8 cellular contexts compared by ENCODE assay signal in genomic region chr19:45506246-45506990, GRCh38. TPM values are rescaled to one million over a fixed set of nuclear protein-coding genes. Genes with fewer than 3 reads are reported as not detected.
DNase-seq lines count a peak whose midpoint lies in the region; ATAC-seq, FAIRE-seq and TF ChIP-seq lines count a peak whose summit lies in the region.

No MANE protein-coding gene starts in this region.

- H3K4me3 ChIP-seq in HCT116 (replicated peaks in 1 of 2; ENCODE audit: low read depth in 1 of 2, low read length in 2 of 2): peak overlapping the region; percentile 98 to 99
- peak overlapping the region; percentile 86 for H3K4me3 ChIP-seq in MM.1S (ENCODE audit: low read length)
- H3K4me3 ChIP-seq in neutrophil (ENCODE audit: low read depth in 1 of 2, low read length in 1 of 2): peak overlapping the region; percentile 98 to 100

- H3K9ac ChIP-seq in HCT116 (ENCODE audit: low read length) (peak overlapping the region; percentile 98), MM.1S (ENCODE audit: low read length) (peak overlapping the region; percentile 76; the same call in 1 of the 2 replicates)

- peaks cover 0 to 5% of the 10 kb centered on the region in 2 experiments; a peak in 1 of 4 replicates for H3K36me3 ChIP-seq in HCT116 (ENCODE audit: control insufficient read depth in 1 of 2, insufficient read depth in 2 of 2, low read length in 2 of 2)
- H3K36me3 ChIP-seq in MM.1S (replicated peaks; ENCODE audit: insufficient read depth, low read length): no peaks in the 10 kb centered on the region
- H3K36me3 ChIP-seq in neutrophil: peaks cover 26% of the 10 kb centered on the region

- CTCF ChIA-PET in HCT116 (lab: Charles Lee): interaction anchor here (1.1 kb wide), 2 partner anchors 13 to 21 kb away, joined by 3 read pairs; no protein-coding TSS in a partner anchor

- POLR2A ChIA-PET in HCT116 (lab: Charles Lee): interaction anchor here (1.3 kb wide), 2 partner anchors 21 to 135 kb away, joined by 4 to 6 read pairs; no protein-coding TSS in a partner anchor

- no peaks in the 10 kb centered on the region for H3K9me3 ChIP-seq in HCT116 (ENCODE audit: control insufficient read depth in 1 of 2, insufficient read depth in 1 of 2, low read depth in 1 of 2, low read length in 2 of 2)
- no peaks in the 10 kb centered on the region for H3K9me3 ChIP-seq in MM.1S (replicated peaks; ENCODE audit: insufficient read depth, low read length)
- no peaks in the 10 kb centered on the region for H3K9me3 ChIP-seq in neutrophil

- intact Hi-C loops in HCT116 (cut with micrococcal nuclease): no loop called here

- DNase-seq in GM03348 (ENCODE audit: low spot score) (peak; percentile 94), HCT116 (ENCODE audit: low read depth, low spot score) (peak; percentile 87), MM.1S (peak; percentile 95), SHP77 treated with DMSO at 0.1 percent for 48 hours (lab: John Stamatoyannopoulos, UW) (peak; percentile 75), frontal cortex (ENCODE audit: low spot score in 2 of 2) (peak; percentile 92 to 93), substantia nigra (lab: John Stamatoyannopoulos, UW) (peak; percentile 26 to 96 (median 79))
- peak; percentile 98 for DNase-seq in activated gamma-delta T cell treated with anti-CD3 and anti-CD28 coated beads, Interleukin-2, amount 50 U/mL, for 16 hours (ENCODE audit: low read depth)

- H4K20me1 ChIP-seq in HCT116 (ENCODE audit: insufficient read depth) (no peaks in the 10 kb centered on the region), MM.1S (ENCODE audit: insufficient read depth, low read length) (no peaks in the 10 kb centered on the region)

- H3K27me3 ChIP-seq in HCT116 (ENCODE audit: insufficient read depth, low read length) (no peaks in the 10 kb centered on the region), MM.1S (replicated peaks; ENCODE audit: insufficient read depth, low read length) (no peaks in the 10 kb centered on the region), neutrophil (no peaks in the 10 kb centered on the region)

- H3K27ac ChIP-seq in HCT116 (ENCODE audit: low read depth, low read length) (peak overlapping the region; percentile 95), MM.1S (ENCODE audit: low read length) (peak overlapping the region; percentile 65; the same call in 1 of the 2 replicates), neutrophil (peak overlapping the region; percentile 100), substantia nigra (ENCODE audit: low read depth, low read length, poor library complexity, severe bottlenecking) (peak overlapping the region; percentile 77)

- H3K79me2 ChIP-seq in HCT116 (ENCODE audit: insufficient read depth, low read length) (peaks cover 45% of the 10 kb centered on the region), MM.1S (ENCODE audit: low read length) (peaks cover 40% of the 10 kb centered on the region)

- no peak for TF ChIP-seq POLR2A in HCT116 (IDR thresholded peaks at IDR 0.05; ENCODE audit: borderline replicate concordance, extremely low read depth, insufficient read depth, insufficient read length)

- H3K4me1 ChIP-seq in HCT116 (ENCODE audit: control insufficient read depth in 1 of 2, insufficient read depth in 2 of 2, low read length in 2 of 2) (peaks cover 23 to 52% of the 10 kb centered on the region in 2 experiments), MM.1S (ENCODE audit: low read length) (peaks cover 4% of the 10 kb centered on the region), neutrophil (ENCODE audit: control insufficient read depth in 1 of 2, insufficient read depth in 1 of 2, low read depth in 1 of 2, low read length in 1 of 2) (peaks cover 52 to 68% of the 10 kb centered on the region in 2 experiments)

- TF ChIP-seq CTCF in HCT116 (IDR thresholded peaks at IDR 0.05 in 2 of 3, conservative IDR thresholded peaks at IDR 0.05 in 1 of 3; ENCODE audit: borderline replicate concordance in 1 of 3, insufficient read depth in 1 of 3, low read depth in 2 of 3, low read length in 2 of 3) (peak in 2 of 3 experiments; percentile 53 to 54; a peak in 5 of 6 replicates), MM.1S (IDR thresholded peaks at IDR 0.05; ENCODE audit: low read length) (peak; percentile 68), neutrophil (IDR thresholded peaks at IDR 0.05) (peak; percentile 79)

- ATAC-seq in HCT116: peak; percentile 75

- H3K4me2 ChIP-seq in HCT116 (ENCODE audit: low read length) (peak overlapping the region; percentile 99), MM.1S (ENCODE audit: low read depth, low read length) (peak overlapping the region; percentile 98)

- RAD21 ChIA-PET in HCT116 (lab: Charles Lee; ENCODE audit: low non-redundant PET in 1 of 2, low total read pairs in 2 of 2, uncharacterized antibody in 2 of 2, unreplicated experiment in 2 of 2): interaction anchor here in 1 of 2 experiments (0.7 kb wide), 1 partner anchor 67 kb away, joined by 5 read pairs; no protein-coding TSS in a partner anchor

- BruUV-seq in HCT116 (replicated peaks; lab: Mats Ljungman, UMichigan): no TSS peak

- TF ChIP-seq RAD21 in HCT116 (IDR thresholded peaks at IDR 0.05; ENCODE audit: low read depth): peak; percentile 60

- FAIRE-seq in frontal cortex (lab: Jason Lieb, UNC): no peak

- peaks cover 4% of the 10 kb centered on the region for H3F3A ChIP-seq in MM.1S (ENCODE audit: insufficient read depth, low read length)

- H3K9me2 ChIP-seq in HCT116 (ENCODE audit: insufficient read depth): no peaks in the 10 kb centered on the region
- H3K9me2 ChIP-seq in MM.1S (replicated peaks; ENCODE audit: insufficient read depth, low read length): no peaks in the 10 kb centered on the region

- H2AFZ ChIP-seq in HCT116 (ENCODE audit: low read depth, low read length, poor library complexity, severe bottlenecking): peak overlapping the region; percentile 63
- peak overlapping the region; percentile 99 for H2AFZ ChIP-seq in MM.1S (ENCODE audit: low read length)

TF ChIP-seq in HCT116, 20 proteins besides CTCF, POLR2A, EP300 and RAD21 (continues in another document):
- no peak for TF ChIP-seq ELF1 (IDR thresholded peaks at IDR 0.05; ENCODE audit: borderline replicate concordance, low read depth)
- TF ChIP-seq YY1 (IDR thresholded peaks at IDR 0.05; ENCODE audit: extremely low read depth, insufficient replicate concordance, low read depth, low read length): no peak
- no peak for TF ChIP-seq ZNF274 (IDR thresholded peaks at IDR 0.05; ENCODE audit: low read depth, low read length)
- no peak; the same call in 1 of the 2 replicates for TF ChIP-seq SIN3A (IDR thresholded peaks at IDR 0.05; ENCODE audit: low read depth)
- peak; percentile 55; the same call in 1 of the 2 replicates for TF ChIP-seq CBX3 (IDR thresholded peaks at IDR 0.05; ENCODE audit: low read depth)
- no peak for TF ChIP-seq ATF3 (IDR thresholded peaks at IDR 0.05)
- no peak for TF ChIP-seq FOSL1 (IDR thresholded peaks at IDR 0.05; ENCODE audit: low read depth)
- TF ChIP-seq SRF (IDR thresholded peaks at IDR 0.05; ENCODE audit: low read depth): no peak
- TF ChIP-seq CEBPB (IDR thresholded peaks at IDR 0.05; ENCODE audit: low read depth): no peak
- no peak; the same call in none of the 2 replicates for TF ChIP-seq JUND (IDR thresholded peaks at IDR 0.05)
- peak; percentile 69 for TF ChIP-seq POLR2AphosphoS5 (IDR thresholded peaks at IDR 0.05; ENCODE audit: low read depth, low read length)
- no peak for TF ChIP-seq EZH2phosphoT487 (IDR thresholded peaks at IDR 0.05; ENCODE audit: borderline replicate concordance)
- peak; percentile 94 for TF ChIP-seq EGR1 (IDR thresholded peaks at IDR 0.05; ENCODE audit: low read depth)
- TF ChIP-seq, protein P1, sequence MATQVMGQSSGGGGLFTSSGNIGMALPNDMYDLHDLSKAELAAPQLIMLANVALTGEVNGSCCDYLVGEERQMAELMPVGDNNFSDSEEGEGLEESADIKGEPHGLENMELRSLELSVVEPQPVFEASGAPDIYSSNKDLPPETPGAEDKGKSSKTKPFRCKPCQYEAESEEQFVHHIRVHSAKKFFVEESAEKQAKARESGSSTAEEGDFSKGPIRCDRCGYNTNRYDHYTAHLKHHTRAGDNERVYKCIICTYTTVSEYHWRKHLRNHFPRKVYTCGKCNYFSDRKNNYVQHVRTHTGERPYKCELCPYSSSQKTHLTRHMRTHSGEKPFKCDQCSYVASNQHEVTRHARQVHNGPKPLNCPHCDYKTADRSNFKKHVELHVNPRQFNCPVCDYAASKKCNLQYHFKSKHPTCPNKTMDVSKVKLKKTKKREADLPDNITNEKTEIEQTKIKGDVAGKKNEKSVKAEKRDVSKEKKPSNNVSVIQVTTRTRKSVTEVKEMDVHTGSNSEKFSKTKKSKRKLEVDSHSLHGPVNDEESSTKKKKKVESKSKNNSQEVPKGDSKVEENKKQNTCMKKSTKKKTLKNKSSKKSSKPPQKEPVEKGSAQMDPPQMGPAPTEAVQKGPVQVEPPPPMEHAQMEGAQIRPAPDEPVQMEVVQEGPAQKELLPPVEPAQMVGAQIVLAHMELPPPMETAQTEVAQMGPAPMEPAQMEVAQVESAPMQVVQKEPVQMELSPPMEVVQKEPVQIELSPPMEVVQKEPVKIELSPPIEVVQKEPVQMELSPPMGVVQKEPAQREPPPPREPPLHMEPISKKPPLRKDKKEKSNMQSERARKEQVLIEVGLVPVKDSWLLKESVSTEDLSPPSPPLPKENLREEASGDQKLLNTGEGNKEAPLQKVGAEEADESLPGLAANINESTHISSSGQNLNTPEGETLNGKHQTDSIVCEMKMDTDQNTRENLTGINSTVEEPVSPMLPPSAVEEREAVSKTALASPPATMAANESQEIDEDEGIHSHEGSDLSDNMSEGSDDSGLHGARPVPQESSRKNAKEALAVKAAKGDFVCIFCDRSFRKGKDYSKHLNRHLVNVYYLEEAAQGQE (IDR thresholded peaks at IDR 0.05; ENCODE audit: low read depth): no peak
- no peak for TF ChIP-seq EZH2 (IDR thresholded peaks at IDR 0.05)
- TF ChIP-seq, protein P2, sequence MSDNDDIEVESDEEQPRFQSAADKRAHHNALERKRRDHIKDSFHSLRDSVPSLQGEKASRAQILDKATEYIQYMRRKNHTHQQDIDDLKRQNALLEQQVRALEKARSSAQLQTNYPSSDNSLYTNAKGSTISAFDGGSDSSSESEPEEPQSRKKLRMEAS (IDR thresholded peaks at IDR 0.05): peak; percentile 89
- TF ChIP-seq ZFX (IDR thresholded peaks at IDR 0.05): no peak
- TF ChIP-seq SP1 (IDR thresholded peaks at IDR 0.05; ENCODE audit: low read depth): peak; percentile 89

RNA-seq across cellular contexts. Expression of gene VASP, which starts 0.9 kb away (rescaled TPM):
- total RNA-seq in HCT116 (2021; ENCODE audit: unreplicated experiment) (152 TPM), frontal cortex (9.0 TPM)
- polyA plus RNA-seq in HCT116 (2012): 85.6 and 99.7 TPM in 2 replicates

RNA-seq across cellular contexts. Expression of gene PPM1N, which starts 8.2 kb away (rescaled TPM):
- total RNA-seq in HCT116 (2021; ENCODE audit: unreplicated experiment) (5.2 TPM), frontal cortex (0.82 TPM)
- 2.2 and 2.6 TPM in 2 replicates for polyA plus RNA-seq in HCT116 (2012)

RNA-seq across cellular contexts. Expression of gene RTN2, which starts 9.6 kb away (rescaled TPM):
- total RNA-seq in HCT116 (2021; ENCODE audit: unreplicated experiment) (21.7 TPM), frontal cortex (54.2 TPM)
- polyA plus RNA-seq in HCT116 (2012): 30.2 and 32.4 TPM in 2 replicates

RNA-seq across cellular contexts. Expression of gene FOSB, which starts 38.6 kb away (rescaled TPM):
- total RNA-seq in HCT116 (2021; ENCODE audit: unreplicated experiment) (12.6 TPM), frontal cortex (2.0 TPM)
- 84.7 and 216 TPM in 2 replicates for polyA plus RNA-seq in HCT116 (2012)

Comparison
In these comparisons a context has a peak if more than half of its experiments do, and no peak if none do; other contexts are left out.
1. Peak in every context shown above with its lines: DNase-seq, ATAC-seq, H3K4me3 ChIP-seq and H3K27ac ChIP-seq.
2. RNA of gene VASP, which starts 0.9 kb away (total RNA-seq): 152 TPM in HCT116 (single experiment); 9.0 TPM in frontal cortex (single experiment); every median in the first group is over 10 times any median in the second.